Comparison of ENCODE assay signal across 1 cellular context in genomic region chr17:79818026-79818758, GRCh38.
TF ChIP-seq lines count a peak whose summit lies in the region.

No MANE protein-coding gene starts in this region.

TF ChIP-seq in HepG2, 621 proteins besides CTCF, POLR2A, EP300 and RAD21 (continued from another document and continues in another):
- TF ChIP-seq ZBTB4 (CRISPR knock-in tag; IDR thresholded peaks at IDR 0.05; ENCODE audit: borderline replicate concordance) = peak; percentile 31; the same call in 1 of the 2 replicates
- TF ChIP-seq ISX (CRISPR knock-in tag; conservative IDR thresholded peaks at IDR 0.05) = no peak
- TF ChIP-seq ARNT (IDR thresholded peaks at IDR 0.05) = no peak
- no peak for TF ChIP-seq ZNF562 (CRISPR knock-in tag; IDR thresholded peaks at IDR 0.05; ENCODE audit: borderline replicate concordance)
- no peak for TF ChIP-seq RFX5 (IDR thresholded peaks at IDR 0.05; ENCODE audit: low read depth, low read length)
- no peak for TF ChIP-seq IRX3 (CRISPR knock-in tag; IDR thresholded peaks at IDR 0.05; ENCODE audit: borderline replicate concordance, low read depth)
- no peak for TF ChIP-seq ZNF616 (CRISPR knock-in tag; IDR thresholded peaks at IDR 0.05; ENCODE audit: low read depth)
- peak; percentile 100 for TF ChIP-seq ZNF343 (CRISPR knock-in tag; IDR thresholded peaks at IDR 0.05)
- TF ChIP-seq RFX3 (CRISPR knock-in tag; IDR thresholded peaks at IDR 0.05) = no peak
- TF ChIP-seq, protein P1, sequence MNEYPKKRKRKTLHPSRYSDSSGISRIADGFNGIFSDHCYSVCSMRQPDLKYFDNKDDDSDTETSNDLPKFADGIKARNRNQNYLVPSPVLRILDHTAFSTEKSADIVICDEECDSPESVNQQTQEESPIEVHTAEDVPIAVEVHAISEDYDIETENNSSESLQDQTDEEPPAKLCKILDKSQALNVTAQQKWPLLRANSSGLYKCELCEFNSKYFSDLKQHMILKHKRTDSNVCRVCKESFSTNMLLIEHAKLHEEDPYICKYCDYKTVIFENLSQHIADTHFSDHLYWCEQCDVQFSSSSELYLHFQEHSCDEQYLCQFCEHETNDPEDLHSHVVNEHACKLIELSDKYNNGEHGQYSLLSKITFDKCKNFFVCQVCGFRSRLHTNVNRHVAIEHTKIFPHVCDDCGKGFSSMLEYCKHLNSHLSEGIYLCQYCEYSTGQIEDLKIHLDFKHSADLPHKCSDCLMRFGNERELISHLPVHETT (CRISPR knock-in tag; conservative IDR thresholded peaks at IDR 0.05) = no peak
- no peak for TF ChIP-seq KDM5A (IDR thresholded peaks at IDR 0.05; ENCODE audit: borderline replicate concordance, low read length)
- TF ChIP-seq ZNF556 (CRISPR knock-in tag; IDR thresholded peaks at IDR 0.05; ENCODE audit: borderline replicate concordance) = 0 out of 2 replicates have a peak, but pooled peaks have one; percentile 46
- no peak for TF ChIP-seq MAFG (CRISPR knock-in tag; IDR thresholded peaks at IDR 0.05)
- no peak for TF ChIP-seq HNRNPLL (IDR thresholded peaks at IDR 0.05; ENCODE audit: low read depth, low read length, poor library complexity, severe bottlenecking)
- TF ChIP-seq ISL2 (CRISPR knock-in tag; IDR thresholded peaks at IDR 0.05) = no peak
- no peak for TF ChIP-seq NFE2 (CRISPR knock-in tag; IDR thresholded peaks at IDR 0.05)
- TF ChIP-seq TBP (CRISPR knock-in tag; IDR thresholded peaks at IDR 0.05) = no peak
- TF ChIP-seq ZNF253 (CRISPR knock-in tag; IDR thresholded peaks at IDR 0.05; ENCODE audit: borderline replicate concordance) = no peak
- TF ChIP-seq GABPA (IDR thresholded peaks at IDR 0.05; ENCODE audit: low read depth, low read length) = no peak
- TF ChIP-seq GABPA (CRISPR knock-in tag; IDR thresholded peaks at IDR 0.05; ENCODE audit: low read depth) = no peak
- no peak for TF ChIP-seq NKX3-1 (CRISPR knock-in tag; IDR thresholded peaks at IDR 0.05)
- TF ChIP-seq ELF4 (CRISPR knock-in tag; IDR thresholded peaks at IDR 0.05; ENCODE audit: borderline replicate concordance) = no peak
- TF ChIP-seq ZNF512 (CRISPR knock-in tag; IDR thresholded peaks at IDR 0.05) = no peak
- TF ChIP-seq, protein P2, sequence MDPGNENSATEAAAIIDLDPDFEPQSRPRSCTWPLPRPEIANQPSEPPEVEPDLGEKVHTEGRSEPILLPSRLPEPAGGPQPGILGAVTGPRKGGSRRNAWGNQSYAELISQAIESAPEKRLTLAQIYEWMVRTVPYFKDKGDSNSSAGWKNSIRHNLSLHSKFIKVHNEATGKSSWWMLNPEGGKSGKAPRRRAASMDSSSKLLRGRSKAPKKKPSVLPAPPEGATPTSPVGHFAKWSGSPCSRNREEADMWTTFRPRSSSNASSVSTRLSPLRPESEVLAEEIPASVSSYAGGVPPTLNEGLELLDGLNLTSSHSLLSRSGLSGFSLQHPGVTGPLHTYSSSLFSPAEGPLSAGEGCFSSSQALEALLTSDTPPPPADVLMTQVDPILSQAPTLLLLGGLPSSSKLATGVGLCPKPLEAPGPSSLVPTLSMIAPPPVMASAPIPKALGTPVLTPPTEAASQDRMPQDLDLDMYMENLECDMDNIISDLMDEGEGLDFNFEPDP (CRISPR knock-in tag; conservative IDR thresholded peaks at IDR 0.05) = no peak
- TF ChIP-seq ZNF709 (CRISPR knock-in tag; IDR thresholded peaks at IDR 0.05) = no peak
- TF ChIP-seq, protein P3, sequence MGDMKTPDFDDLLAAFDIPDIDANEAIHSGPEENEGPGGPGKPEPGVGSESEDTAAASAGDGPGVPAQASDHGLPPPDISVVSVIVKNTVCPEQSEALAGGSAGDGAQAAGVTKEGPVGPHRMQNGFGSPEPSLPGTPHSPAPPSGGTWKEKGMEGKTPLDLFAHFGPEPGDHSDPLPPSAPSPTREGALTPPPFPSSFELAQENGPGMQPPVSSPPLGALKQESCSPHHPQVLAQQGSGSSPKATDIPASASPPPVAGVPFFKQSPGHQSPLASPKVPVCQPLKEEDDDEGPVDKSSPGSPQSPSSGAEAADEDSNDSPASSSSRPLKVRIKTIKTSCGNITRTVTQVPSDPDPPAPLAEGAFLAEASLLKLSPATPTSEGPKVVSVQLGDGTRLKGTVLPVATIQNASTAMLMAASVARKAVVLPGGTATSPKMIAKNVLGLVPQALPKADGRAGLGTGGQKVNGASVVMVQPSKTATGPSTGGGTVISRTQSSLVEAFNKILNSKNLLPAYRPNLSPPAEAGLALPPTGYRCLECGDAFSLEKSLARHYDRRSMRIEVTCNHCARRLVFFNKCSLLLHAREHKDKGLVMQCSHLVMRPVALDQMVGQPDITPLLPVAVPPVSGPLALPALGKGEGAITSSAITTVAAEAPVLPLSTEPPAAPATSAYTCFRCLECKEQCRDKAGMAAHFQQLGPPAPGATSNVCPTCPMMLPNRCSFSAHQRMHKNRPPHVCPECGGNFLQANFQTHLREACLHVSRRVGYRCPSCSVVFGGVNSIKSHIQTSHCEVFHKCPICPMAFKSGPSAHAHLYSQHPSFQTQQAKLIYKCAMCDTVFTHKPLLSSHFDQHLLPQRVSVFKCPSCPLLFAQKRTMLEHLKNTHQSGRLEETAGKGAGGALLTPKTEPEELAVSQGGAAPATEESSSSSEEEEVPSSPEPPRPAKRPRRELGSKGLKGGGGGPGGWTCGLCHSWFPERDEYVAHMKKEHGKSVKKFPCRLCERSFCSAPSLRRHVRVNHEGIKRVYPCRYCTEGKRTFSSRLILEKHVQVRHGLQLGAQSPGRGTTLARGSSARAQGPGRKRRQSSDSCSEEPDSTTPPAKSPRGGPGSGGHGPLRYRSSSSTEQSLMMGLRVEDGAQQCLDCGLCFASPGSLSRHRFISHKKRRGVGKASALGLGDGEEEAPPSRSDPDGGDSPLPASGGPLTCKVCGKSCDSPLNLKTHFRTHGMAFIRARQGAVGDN (CRISPR knock-in tag; IDR thresholded peaks at IDR 0.05) = peak; percentile 96
- TF ChIP-seq ELF3 (CRISPR knock-in tag; IDR thresholded peaks at IDR 0.05) = peak; percentile 74; the same call in 1 of the 2 replicates
- no peak for TF ChIP-seq ZNF503 (CRISPR knock-in tag; IDR thresholded peaks at IDR 0.05)
- 0 out of 2 replicates have a peak, but pooled peaks have one; percentile 13 for TF ChIP-seq NR2F2 (IDR thresholded peaks at IDR 0.05; ENCODE audit: borderline replicate concordance, low read depth)
- no peak; the same call in 1 of the 2 replicates for TF ChIP-seq RCOR2 (CRISPR knock-in tag; IDR thresholded peaks at IDR 0.05)
- no peak for TF ChIP-seq CBX2 (IDR thresholded peaks at IDR 0.05; ENCODE audit: low read depth, low read length)
- TF ChIP-seq CBX2 (CRISPR knock-in tag; IDR thresholded peaks at IDR 0.05; ENCODE audit: low read depth) = no peak
- no peak for TF ChIP-seq MEIS2 (CRISPR knock-in tag; IDR thresholded peaks at IDR 0.05)
- TF ChIP-seq, protein P4, sequence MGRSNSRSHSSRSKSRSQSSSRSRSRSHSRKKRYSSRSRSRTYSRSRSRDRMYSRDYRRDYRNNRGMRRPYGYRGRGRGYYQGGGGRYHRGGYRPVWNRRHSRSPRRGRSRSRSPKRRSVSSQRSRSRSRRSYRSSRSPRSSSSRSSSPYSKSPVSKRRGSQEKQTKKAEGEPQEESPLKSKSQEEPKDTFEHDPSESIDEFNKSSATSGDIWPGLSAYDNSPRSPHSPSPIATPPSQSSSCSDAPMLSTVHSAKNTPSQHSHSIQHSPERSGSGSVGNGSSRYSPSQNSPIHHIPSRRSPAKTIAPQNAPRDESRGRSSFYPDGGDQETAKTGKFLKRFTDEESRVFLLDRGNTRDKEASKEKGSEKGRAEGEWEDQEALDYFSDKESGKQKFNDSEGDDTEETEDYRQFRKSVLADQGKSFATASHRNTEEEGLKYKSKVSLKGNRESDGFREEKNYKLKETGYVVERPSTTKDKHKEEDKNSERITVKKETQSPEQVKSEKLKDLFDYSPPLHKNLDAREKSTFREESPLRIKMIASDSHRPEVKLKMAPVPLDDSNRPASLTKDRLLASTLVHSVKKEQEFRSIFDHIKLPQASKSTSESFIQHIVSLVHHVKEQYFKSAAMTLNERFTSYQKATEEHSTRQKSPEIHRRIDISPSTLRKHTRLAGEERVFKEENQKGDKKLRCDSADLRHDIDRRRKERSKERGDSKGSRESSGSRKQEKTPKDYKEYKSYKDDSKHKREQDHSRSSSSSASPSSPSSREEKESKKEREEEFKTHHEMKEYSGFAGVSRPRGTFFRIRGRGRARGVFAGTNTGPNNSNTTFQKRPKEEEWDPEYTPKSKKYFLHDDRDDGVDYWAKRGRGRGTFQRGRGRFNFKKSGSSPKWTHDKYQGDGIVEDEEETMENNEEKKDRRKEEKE (IDR thresholded peaks at IDR 0.05) = no peak
- no peak for TF ChIP-seq NPAS2 (CRISPR knock-in tag; IDR thresholded peaks at IDR 0.05; ENCODE audit: borderline replicate concordance)
- no peak for TF ChIP-seq ZNF577 (CRISPR knock-in tag; IDR thresholded peaks at IDR 0.05; ENCODE audit: borderline replicate concordance, low read depth)
- no peak for TF ChIP-seq REL (CRISPR knock-in tag; conservative IDR thresholded peaks at IDR 0.05)
- TF ChIP-seq, protein P5, sequence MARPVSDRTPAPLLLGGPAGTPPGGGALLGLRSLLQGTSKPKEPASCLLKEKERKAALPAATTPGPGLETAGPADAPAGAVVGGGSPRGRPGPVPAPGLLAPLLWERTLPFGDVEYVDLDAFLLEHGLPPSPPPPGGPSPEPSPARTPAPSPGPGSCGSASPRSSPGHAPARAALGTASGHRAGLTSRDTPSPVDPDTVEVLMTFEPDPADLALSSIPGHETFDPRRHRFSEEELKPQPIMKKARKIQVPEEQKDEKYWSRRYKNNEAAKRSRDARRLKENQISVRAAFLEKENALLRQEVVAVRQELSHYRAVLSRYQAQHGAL (CRISPR knock-in tag; IDR thresholded peaks at IDR 0.05; ENCODE audit: not compliant biosample characterization) = no peak
- 0 out of 2 replicates have a peak, but pooled peaks have one; percentile 35 for TF ChIP-seq BHLHE40 (IDR thresholded peaks at IDR 0.05; ENCODE audit: low read length)
- TF ChIP-seq MYC (CRISPR knock-in tag; IDR thresholded peaks at IDR 0.05; ENCODE audit: borderline replicate concordance) = peak; percentile 91
- TF ChIP-seq, protein P6, sequence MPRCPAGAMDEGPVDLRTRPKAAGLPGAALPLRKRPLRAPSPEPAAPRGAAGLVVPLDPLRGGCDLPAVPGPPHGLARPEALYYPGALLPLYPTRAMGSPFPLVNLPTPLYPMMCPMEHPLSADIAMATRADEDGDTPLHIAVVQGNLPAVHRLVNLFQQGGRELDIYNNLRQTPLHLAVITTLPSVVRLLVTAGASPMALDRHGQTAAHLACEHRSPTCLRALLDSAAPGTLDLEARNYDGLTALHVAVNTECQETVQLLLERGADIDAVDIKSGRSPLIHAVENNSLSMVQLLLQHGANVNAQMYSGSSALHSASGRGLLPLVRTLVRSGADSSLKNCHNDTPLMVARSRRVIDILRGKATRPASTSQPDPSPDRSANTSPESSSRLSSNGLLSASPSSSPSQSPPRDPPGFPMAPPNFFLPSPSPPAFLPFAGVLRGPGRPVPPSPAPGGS (CRISPR knock-in tag; IDR thresholded peaks at IDR 0.05) = peak; percentile 83; the same call in 1 of the 2 replicates
- TF ChIP-seq ARHGAP35 (CRISPR knock-in tag; IDR thresholded peaks at IDR 0.05; ENCODE audit: borderline replicate concordance) = no peak
- no peak for TF ChIP-seq ZFP36 (IDR thresholded peaks at IDR 0.05; ENCODE audit: borderline replicate concordance, low read depth, low read length, partially characterized antibody)
- peak; percentile 81 for TF ChIP-seq ZBTB38 (CRISPR knock-in tag; IDR thresholded peaks at IDR 0.05)
- TF ChIP-seq SRSF1 (optimal IDR thresholded peaks at IDR 0.05; ENCODE audit: low read depth, low read length) = no peak
